8 cellular contexts compared by ENCODE assay signal in the genomic region with DNA sequence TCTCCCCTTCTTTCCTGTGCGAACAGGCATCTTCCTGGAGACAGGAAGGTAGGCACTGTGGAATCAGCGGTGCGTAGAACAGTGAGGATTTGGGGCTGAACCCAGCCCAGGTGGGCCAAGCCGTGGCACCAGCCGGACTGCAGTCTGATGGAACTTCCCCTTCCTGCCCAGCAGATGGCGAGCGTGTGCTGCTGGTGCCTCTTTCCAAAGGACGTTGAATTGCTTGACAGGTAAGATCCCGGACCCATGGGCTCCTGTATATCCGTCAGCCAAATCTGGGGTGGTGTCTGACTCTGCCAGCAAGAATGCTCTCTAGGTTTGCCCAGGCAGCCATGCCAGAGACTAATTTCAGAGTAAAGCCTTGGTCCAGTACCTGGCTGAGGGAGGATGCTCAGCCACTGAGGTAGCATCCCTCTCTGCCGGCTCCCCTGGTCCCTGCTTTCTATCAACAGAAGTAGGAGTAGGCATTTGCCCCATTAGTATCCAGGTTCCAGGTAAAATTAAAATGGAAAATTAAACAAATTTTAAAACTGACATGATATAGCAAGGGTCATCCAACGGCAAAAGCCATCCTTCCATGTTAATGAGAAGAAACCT. TPM values are rescaled to one million over a fixed set of nuclear protein-coding genes. Genes with fewer than 3 reads are reported as not detected.
DNase-seq lines count a peak whose midpoint lies in the region; ATAC-seq and TF ChIP-seq lines count a peak whose summit lies in the region.

No MANE protein-coding gene starts in this region.

- no peaks in the 10 kb centered on the region for H3K27me3 ChIP-seq in naive thymus-derived CD4-positive, alpha-beta T cell (ENCODE audit: control insufficient read depth in 2 of 2, insufficient read depth in 2 of 2, low read length in 2 of 2)

- peak; percentile 96 for TF ChIP-seq CTCF in GM12864 (IDR thresholded peaks at IDR 0.05; ENCODE audit: low read depth, low read length, missing control alignments)

- peak; percentile 50 for ATAC-seq in naive thymus-derived CD4-positive, alpha-beta T cell
- no peak for ATAC-seq in GM19463 (IDR thresholded peaks at IDR 0.05; ENCODE audit: unreplicated experiment)

- no peak overlapping the region for H3K4me3 ChIP-seq in GM12864 (ENCODE audit: low read depth, low read length)
- H3K4me3 ChIP-seq in naive thymus-derived CD4-positive, alpha-beta T cell (ENCODE audit: low read length) = no peak overlapping the region

- no peaks in the 10 kb centered on the region for H3K9me3 ChIP-seq in naive thymus-derived CD4-positive, alpha-beta T cell (ENCODE audit: control insufficient read depth in 2 of 3, low read length in 3 of 3)

- H3K27ac Mint-ChIP-seq in activated CD4-positive, alpha-beta T cell treated with anti-CD3 and anti-CD28 coated beads, Interleukin-2, amount 10 ng/mL, durations not matched to agents 24 days and 14 days = no peak overlapping the region
- H3K27ac Mint-ChIP-seq in naive thymus-derived CD4-positive, alpha-beta T cell = no peak overlapping the region

- H3K36me3 ChIP-seq in naive thymus-derived CD4-positive, alpha-beta T cell (ENCODE audit: control insufficient read depth in 2 of 3, insufficient read depth in 3 of 3, low read length in 3 of 3) = no peaks in the 10 kb centered on the region

- DNase-seq in A172 (ENCODE audit: low spot score) = peak; percentile 16
- DNase-seq in GM12864 (ENCODE audit: low read depth) = peak; percentile 10
- peak; percentile 23 for DNase-seq in NCI-H1417 treated with DMSO at 0.1 percent for 48 hours (lab: John Stamatoyannopoulos, UW)
- DNase-seq in activated CD4-positive, alpha-beta T cell treated with anti-CD3 and anti-CD28 coated beads, Interleukin-2, amount 10 ng/mL, durations not matched to agents 24 days and 14 days = peak; percentile 78
- DNase-seq in epithelial cell of prostate (ENCODE audit: low read depth, low spot score) = peak; percentile 8
- peak in 6 of 9 donors; percentile 10 to 38 (median 18) for DNase-seq in naive thymus-derived CD4-positive, alpha-beta T cell
- DNase-seq in effector CD8-positive, alpha-beta T cell (lab: John Stamatoyannopoulos, UW) = no peak

- CTCF ChIA-PET in naive thymus-derived CD4-positive, alpha-beta T cell (lab: Charles Lee) = interaction anchor here (0.8 to 1.2 kb wide), 3 partner anchors 9 to 34 kb away, joined by 3 to 4 read pairs (median 3); no protein-coding TSS in a partner anchor

- intact Hi-C loops in activated CD4-positive, alpha-beta T cell treated with anti-CD3 and anti-CD28 coated beads, Interleukin-2, amount 10 ng/mL, durations not matched to agents 24 days and 14 days (cut with micrococcal nuclease) = loop anchor here (1.0 kb wide), 1 partner anchor 62 kb away; no protein-coding TSS in a partner anchor
- intact Hi-C loops in naive thymus-derived CD4-positive, alpha-beta T cell (cut with micrococcal nuclease) = loop anchor here (1.0 to 2.0 kb wide), 2 partner anchors 62 to 420 kb away; no protein-coding TSS in a partner anchor

- H3K36me3 Mint-ChIP-seq in activated CD4-positive, alpha-beta T cell treated with anti-CD3 and anti-CD28 coated beads, Interleukin-2, amount 10 ng/mL, durations not matched to agents 24 days and 14 days (ENCODE audit: low read depth) = no peaks in the 10 kb centered on the region
- no peaks in the 10 kb centered on the region for H3K36me3 Mint-ChIP-seq in naive thymus-derived CD4-positive, alpha-beta T cell

- H3K9me3 Mint-ChIP-seq in activated CD4-positive, alpha-beta T cell treated with anti-CD3 and anti-CD28 coated beads, Interleukin-2, amount 10 ng/mL, durations not matched to agents 24 days and 14 days = no peaks in the 10 kb centered on the region
- peaks cover 0 to 2% (median 0%) of the 10 kb centered on the region in 11 donors for H3K9me3 Mint-ChIP-seq in naive thymus-derived CD4-positive, alpha-beta T cell

- peaks cover 12% of the 10 kb centered on the region for H3K27me3 Mint-ChIP-seq in activated CD4-positive, alpha-beta T cell treated with anti-CD3 and anti-CD28 coated beads, Interleukin-2, amount 10 ng/mL, durations not matched to agents 24 days and 14 days
- peaks cover 23 to 44% (median 38%) of the 10 kb centered on the region in 5 donors for H3K27me3 Mint-ChIP-seq in naive thymus-derived CD4-positive, alpha-beta T cell

- no peak overlapping the region for H3K27ac ChIP-seq in epithelial cell of prostate
- no peak overlapping the region for H3K27ac ChIP-seq in naive thymus-derived CD4-positive, alpha-beta T cell (ENCODE audit: low read depth, low read length)

- H3K4me1 ChIP-seq in naive thymus-derived CD4-positive, alpha-beta T cell (ENCODE audit: control insufficient read depth in 2 of 2, insufficient read depth in 2 of 2, low read length in 2 of 2) = no peaks in the 10 kb centered on the region

- no peak overlapping the region for H3K4me3 Mint-ChIP-seq in activated CD4-positive, alpha-beta T cell treated with anti-CD3 and anti-CD28 coated beads, Interleukin-2, amount 10 ng/mL, durations not matched to agents 24 days and 14 days
- no peak overlapping the region for H3K4me3 Mint-ChIP-seq in naive thymus-derived CD4-positive, alpha-beta T cell

- H3K4me1 Mint-ChIP-seq in activated CD4-positive, alpha-beta T cell treated with anti-CD3 and anti-CD28 coated beads, Interleukin-2, amount 10 ng/mL, durations not matched to agents 24 days and 14 days = no peaks in the 10 kb centered on the region
- peaks cover 0 to 1% (median 0%) of the 10 kb centered on the region in 7 donors for H3K4me1 Mint-ChIP-seq in naive thymus-derived CD4-positive, alpha-beta T cell

- POLR2A ChIA-PET in naive thymus-derived CD4-positive, alpha-beta T cell (lab: Charles Lee) = no interaction called here

RNA-seq across cellular contexts. Expression of a gene that starts 21.1 kb away (rescaled TPM):
- total RNA-seq in A172 (2014; rRNA removed; shearing (Covaris generic)) = not detected in 2 replicates
- not detected in 2 replicates for total RNA-seq in activated CD4-positive, alpha-beta T cell treated with anti-CD3 and anti-CD28 coated beads, Interleukin-2, amount 10 ng/mL, durations not matched to agents 24 days and 14 days
- not detected for total RNA-seq in naive thymus-derived CD4-positive, alpha-beta T cell
- not detected for polyA plus RNA-seq in naive thymus-derived CD4-positive, alpha-beta T cell
